ENCODE assay signal across 21 cellular contexts in genomic region chr20:32138921-32139320, GRCh38. TPM values are rescaled to one million over a fixed set of nuclear protein-coding genes. Genes with fewer than 3 reads are reported as not detected.
DNase-seq lines count a peak whose midpoint lies in the region; ATAC-seq, FAIRE-seq and TF ChIP-seq lines count a peak whose summit lies in the region.
"Had no signal": no experiment of that assay in that cellular context is flagged by ENCODE, and none has a peak within 500 bp of the region (broad histone marks: within the 10 kb centered on the region; RNA-seq: fewer than 3 reads in every experiment).

No MANE protein-coding gene starts in this region.

- H3K27me3 Mint-ChIP-seq in endothelial cell (ENCODE audit: unreplicated experiment): peaks cover 7% of the 10 kb centered on the region
- H3K27me3 Mint-ChIP-seq in neural crest cell (ENCODE audit: low read depth): no peaks in the 10 kb centered on the region
- no peaks in the 10 kb centered on the region for H3K27me3 Mint-ChIP-seq in activated naive CD8-positive, alpha-beta T cell treated with anti-CD3 and anti-CD28 coated beads for 36 hours
- H3K27me3 Mint-ChIP-seq: B cell had no signal

- H3K9me3 Mint-ChIP-seq in endothelial cell (ENCODE audit: unreplicated experiment): no peaks in the 10 kb centered on the region
- no peaks in the 10 kb centered on the region for H3K9me3 Mint-ChIP-seq in neural crest cell
- no peaks in the 10 kb centered on the region for H3K9me3 Mint-ChIP-seq in stimulated activated effector memory CD8-positive, alpha-beta T cell treated with anti-CD3 and anti-CD28 coated beads, Interleukin-12 subunit alpha, Interleukin-12 subunit beta, amount 100 ng/mL, for 72 hours
- no peaks in the 10 kb centered on the region for H3K9me3 Mint-ChIP-seq in activated naive CD8-positive, alpha-beta T cell treated with anti-CD3 and anti-CD28 coated beads for 36 hours
- H3K9me3 Mint-ChIP-seq: CD4-positive, CD25-positive, alpha-beta regulatory T cell; CD8-positive, alpha-beta memory T cell had no signal

- H3K27me3 ChIP-seq in BLaER1: no peaks in the 10 kb centered on the region
- no peaks in the 10 kb centered on the region for H3K27me3 ChIP-seq in pancreas
- H3K27me3 ChIP-seq in aorta (ENCODE audit: control insufficient read depth in 1 of 2, insufficient read depth in 2 of 2, low read length in 1 of 2): no peaks in the 10 kb centered on the region

- no peak overlapping the region for H3K9ac ChIP-seq in BLaER1
- H3K9ac ChIP-seq: GM23248 had no signal

- WGBS in pancreas, 2 donors: 94 to 96% methylated on average over 8 of the region's 8 CpGs
- WGBS in aorta, 2 donors: 95 to 98% methylated on average over 8 of the region's 8 CpGs

- H3K4me3 Mint-ChIP-seq in endothelial cell (ENCODE audit: unreplicated experiment): peak overlapping the region; percentile 1
- no peak overlapping the region for H3K4me3 Mint-ChIP-seq in neural crest cell
- H3K4me3 Mint-ChIP-seq in stimulated activated effector memory CD8-positive, alpha-beta T cell treated with anti-CD3 and anti-CD28 coated beads, Interleukin-12 subunit alpha, Interleukin-12 subunit beta, amount 100 ng/mL, for 72 hours: no peak overlapping the region
- no peak overlapping the region for H3K4me3 Mint-ChIP-seq in activated naive CD8-positive, alpha-beta T cell treated with anti-CD3 and anti-CD28 coated beads for 36 hours
- H3K4me3 Mint-ChIP-seq: B cell; CD4-positive, CD25-positive, alpha-beta regulatory T cell; CD8-positive, alpha-beta memory T cell had no signal

- H3K9me3 ChIP-seq in BLaER1 (no peaks in the 10 kb centered on the region), pancreas (no peaks in the 10 kb centered on the region), aorta (ENCODE audit: control insufficient read depth, low read length) (no peaks in the 10 kb centered on the region)
- H3K9me3 ChIP-seq: HAP-1 had no signal

- ATAC-seq in stimulated activated effector memory CD8-positive, alpha-beta T cell treated with anti-CD3 and anti-CD28 coated beads, Interleukin-12 subunit alpha, Interleukin-12 subunit beta, amount 100 ng/mL, for 72 hours: no peak
- ATAC-seq in pancreas (no peak), aorta (ENCODE audit: low FRiP score) (no peak)

- H3K27ac ChIP-seq in BLaER1 (no peak overlapping the region), pancreas (no peak overlapping the region), aorta (ENCODE audit: low read depth in 1 of 2, low read length in 2 of 2) (no peak overlapping the region)
- H3K27ac ChIP-seq: GM23248 had no signal

- peaks cover 65% of the 10 kb centered on the region for H4K20me1 ChIP-seq in BLaER1

- H3K4me1 Mint-ChIP-seq in endothelial cell (ENCODE audit: unreplicated experiment) (no peaks in the 10 kb centered on the region), neural crest cell (no peaks in the 10 kb centered on the region)
- H3K4me1 Mint-ChIP-seq in stimulated activated effector memory CD8-positive, alpha-beta T cell treated with anti-CD3 and anti-CD28 coated beads, Interleukin-12 subunit alpha, Interleukin-12 subunit beta, amount 100 ng/mL, for 72 hours: peaks cover 3% of the 10 kb centered on the region
- H3K4me1 Mint-ChIP-seq in activated naive CD8-positive, alpha-beta T cell treated with anti-CD3 and anti-CD28 coated beads for 36 hours: no peaks in the 10 kb centered on the region
- H3K4me1 Mint-ChIP-seq: B cell had no signal

- no peak for FAIRE-seq in pancreas (lab: Jason Lieb, UNC)
- FAIRE-seq: GM12878, GM19239 had no signal

- no peak overlapping the region for H3K4me3 ChIP-seq in BLaER1
- H3K4me3 ChIP-seq in pancreas: no peak overlapping the region
- no peak overlapping the region for H3K4me3 ChIP-seq in aorta (ENCODE audit: low read length in 2 of 2)
- H3K4me3 ChIP-seq: GM12878, GM23248, HAP-1 had no signal

- peaks cover 60% of the 10 kb centered on the region for H3K36me3 Mint-ChIP-seq in endothelial cell (ENCODE audit: low read depth, unreplicated experiment)
- peaks cover 14% of the 10 kb centered on the region for H3K36me3 Mint-ChIP-seq in neural crest cell (ENCODE audit: low read depth)
- H3K36me3 Mint-ChIP-seq in stimulated activated effector memory CD8-positive, alpha-beta T cell treated with anti-CD3 and anti-CD28 coated beads, Interleukin-12 subunit alpha, Interleukin-12 subunit beta, amount 100 ng/mL, for 72 hours: peaks cover 93% of the 10 kb centered on the region
- peaks cover 29% of the 10 kb centered on the region for H3K36me3 Mint-ChIP-seq in activated naive CD8-positive, alpha-beta T cell treated with anti-CD3 and anti-CD28 coated beads for 36 hours

- intact Hi-C loops in pancreas (cut with DNase I) (no loop called here), aorta (cut with DNase I) (no loop called here)

- H3K27ac Mint-ChIP-seq in endothelial cell (ENCODE audit: unreplicated experiment): no peak overlapping the region
- peak overlapping the region; percentile 14 for H3K27ac Mint-ChIP-seq in neural crest cell (ENCODE audit: unreplicated experiment)
- H3K27ac Mint-ChIP-seq in stimulated activated effector memory CD8-positive, alpha-beta T cell treated with anti-CD3 and anti-CD28 coated beads, Interleukin-12 subunit alpha, Interleukin-12 subunit beta, amount 100 ng/mL, for 72 hours: peak overlapping the region; percentile 29
- H3K27ac Mint-ChIP-seq in activated naive CD8-positive, alpha-beta T cell treated with anti-CD3 and anti-CD28 coated beads for 36 hours: no peak overlapping the region
- H3K27ac Mint-ChIP-seq: B cell had no signal

- no peak for DNase-seq in endothelial cell (ENCODE audit: low spot score)
- DNase-seq in neural crest cell (ENCODE audit: low read depth, low spot score): no peak
- no peak for DNase-seq in stimulated activated effector memory CD8-positive, alpha-beta T cell treated with anti-CD3 and anti-CD28 coated beads, Interleukin-12 subunit alpha, Interleukin-12 subunit beta, amount 100 ng/mL, for 72 hours (ENCODE audit: low spot score in 2 of 2)
- DNase-seq in activated naive CD8-positive, alpha-beta T cell treated with anti-CD3 and anti-CD28 coated beads for 36 hours: no peak
- DNase-seq in pancreas: no peak
- no peak for DNase-seq in aorta
- DNase-seq: 8988T; C1 segment of cervical spinal cord; CD4-positive, CD25-positive, alpha-beta regulatory T cell; CD8-positive, alpha-beta memory T cell; COR-L47; DMS 273 treated with DMSO at 0.1 percent for 48 hours; DMS53; DND-41; EL; GM23248 had no signal

- H3K36me3 ChIP-seq in BLaER1 (peaks cover 100% of the 10 kb centered on the region), pancreas (peaks cover 5 to 34% (median 19%) of the 10 kb centered on the region in 3 donors), aorta (ENCODE audit: control insufficient read depth in 1 of 2, insufficient read depth in 2 of 2, low read length in 1 of 2) (peaks cover 0 to 13% of the 10 kb centered on the region in 2 donors)

- TF ChIP-seq CTCF in endothelial cell (IDR thresholded peaks at IDR 0.05; ENCODE audit: unreplicated experiment) (no peak), neural crest cell (conservative IDR thresholded peaks at IDR 0.05) (no peak), pancreas (IDR thresholded peaks at IDR 0.05) (no peak)

- H3K4me1 ChIP-seq in BLaER1 (peaks cover 22% of the 10 kb centered on the region), pancreas (no peaks in the 10 kb centered on the region), aorta (ENCODE audit: control insufficient read depth in 1 of 2, insufficient read depth in 2 of 2, low read length in 2 of 2) (no peaks in the 10 kb centered on the region)
- H3K4me1 ChIP-seq: HAP-1 had no signal

- peak overlapping the region; percentile 8; the same call in 1 of the 2 replicates for H3K4me2 ChIP-seq in BLaER1

RNA-seq across cellular contexts. Expression of gene TM9SF4, which starts 29.4 kb away (rescaled TPM):
- 46.0 TPM for total RNA-seq in endothelial cell (ENCODE audit: unreplicated experiment)
- total RNA-seq in neural crest cell: 76.7 and 76.8 TPM in 2 replicates
- 10 to 100 TPM; 39.2 to 42.5 TPM for total RNA-seq in activated naive CD8-positive, alpha-beta T cell treated with anti-CD3 and anti-CD28 coated beads for 36 hours
- 10 to 100 TPM; 15.3 to 30.2 (median 20.9) TPM for total RNA-seq in pancreas
- polyA plus RNA-seq in pancreas: 10 to 100 TPM; 12.7 to 23.7 TPM
- total RNA-seq in aorta: 10 to 100 TPM; 35.8 to 49.0 TPM
- polyA plus RNA-seq in aorta: 10 to 100 TPM in 1 of 2 donors, 1 to 10 TPM in 1; 8.1 to 19.7 TPM

Comparison
In these comparisons a context has a peak if more than half of its experiments do, and no peak if none do; other contexts are left out.
1. H3K27ac Mint-ChIP-seq: peak in neural crest cell (single experiment) and stimulated activated effector memory CD8-positive, alpha-beta T cell treated with anti-CD3 and anti-CD28 coated beads, Interleukin-12 subunit alpha, Interleukin-12 subunit beta, amount 100 ng/mL, for 72 hours (single experiment); none in endothelial cell (single experiment) and activated naive CD8-positive, alpha-beta T cell treated with anti-CD3 and anti-CD28 coated beads for 36 hours (single experiment).